8 cellular contexts compared by ENCODE assay signal in genomic region chr12:98698603-98699463, GRCh38. TPM values are rescaled to one million over a fixed set of nuclear protein-coding genes. Genes with fewer than 3 reads are reported as not detected.
A peak's percentile ranks its signal among the peaks of the same experiment; 100 is the strongest.
DNase-seq lines count a peak whose midpoint lies in the region; ATAC-seq and TF ChIP-seq lines count a peak whose summit lies in the region.

No MANE protein-coding gene starts in this region.

- H3K9me3 Mint-ChIP-seq in activated T-cell treated with anti-CD3 and anti-CD28 coated beads, Interleukin-2, amount 50 U/mL, for 24 hours = no peaks in the 10 kb centered on the region

- no peak overlapping the region for H2AFZ ChIP-seq in smooth muscle cell (ENCODE audit: low read depth)

- H3K27ac ChIP-seq in foreskin keratinocyte (no peak overlapping the region), smooth muscle cell (ENCODE audit: low read depth) (no peak overlapping the region)

- TF ChIP-seq CTCF in foreskin keratinocyte (conservative IDR thresholded peaks at IDR 0.05) (peak; percentile 69), smooth muscle cell (IDR thresholded peaks at IDR 0.05; ENCODE audit: borderline replicate concordance, insufficient read depth, poor library complexity, severe bottlenecking) (no peak)

- no peak overlapping the region for H3K4me3 Mint-ChIP-seq in activated T-cell treated with anti-CD3 and anti-CD28 coated beads, Interleukin-2, amount 50 U/mL, for 24 hours

- H3K36me3 ChIP-seq in smooth muscle cell (ENCODE audit: low read depth) = peaks cover 15% of the 10 kb centered on the region

- H3K27me3 Mint-ChIP-seq in activated T-cell treated with anti-CD3 and anti-CD28 coated beads, Interleukin-2, amount 50 U/mL, for 24 hours = no peaks in the 10 kb centered on the region

- H3K27ac Mint-ChIP-seq in activated T-cell treated with anti-CD3 and anti-CD28 coated beads, Interleukin-2, amount 50 U/mL, for 24 hours = peak overlapping the region; percentile 63

- H3K27me3 ChIP-seq in foreskin keratinocyte (no peaks in the 10 kb centered on the region), smooth muscle cell (ENCODE audit: low read depth) (no peaks in the 10 kb centered on the region)

- H3K79me2 ChIP-seq in smooth muscle cell (ENCODE audit: low read depth) = no peaks in the 10 kb centered on the region

- no peak overlapping the region for H3K4me3 ChIP-seq in smooth muscle cell

- peak; percentile 88 for ATAC-seq in GM19455 (IDR thresholded peaks at IDR 0.05; ENCODE audit: unreplicated experiment)
- peak; percentile 98 for ATAC-seq in HG03460 (IDR thresholded peaks at IDR 0.05; ENCODE audit: unreplicated experiment)
- peak; percentile 91 for ATAC-seq in foreskin keratinocyte

- no peaks in the 10 kb centered on the region for H3K4me1 ChIP-seq in foreskin keratinocyte
- peaks cover 6% of the 10 kb centered on the region for H3K4me1 ChIP-seq in smooth muscle cell (ENCODE audit: low read depth)

- H3K9me3 ChIP-seq in smooth muscle cell (replicated peaks; ENCODE audit: low read depth) = no peaks in the 10 kb centered on the region

- H3K36me3 Mint-ChIP-seq in activated T-cell treated with anti-CD3 and anti-CD28 coated beads, Interleukin-2, amount 50 U/mL, for 24 hours (ENCODE audit: low read depth) = peaks cover 50% of the 10 kb centered on the region

- 88% methylated on average over 6 of the region's 6 CpGs for WGBS in smooth muscle cell (ENCODE audit: low lambda C conversion rate)

- H4K20me1 ChIP-seq in smooth muscle cell (ENCODE audit: low read depth) = peaks cover 35% of the 10 kb centered on the region

- peaks cover 13% of the 10 kb centered on the region for H3K4me1 Mint-ChIP-seq in activated T-cell treated with anti-CD3 and anti-CD28 coated beads, Interleukin-2, amount 50 U/mL, for 24 hours (ENCODE audit: low read depth)

- no peak overlapping the region for H3K4me2 ChIP-seq in smooth muscle cell

- no peaks in the 10 kb centered on the region for H3F3A ChIP-seq in smooth muscle cell (ENCODE audit: low read depth)

- peak; percentile 72 for DNase-seq in DMS79 (lab: John Stamatoyannopoulos, UW)
- peak; percentile 30 for DNase-seq in NOMO-1 treated with DMSO at 0.1 percent for 48 hours (lab: John Stamatoyannopoulos, UW; ENCODE audit: unreplicated experiment)
- DNase-seq in activated T-cell treated with anti-CD3 and anti-CD28 coated beads, Interleukin-2, amount 50 U/mL, for 24 hours = peak; percentile 57
- DNase-seq in foreskin keratinocyte = peak; percentile 11 to 40
- peak; percentile 92 for DNase-seq in pons (ENCODE audit: low spot score)
- DNase-seq in smooth muscle cell (lab: John Stamatoyannopoulos, UW; ENCODE audit: unreplicated experiment) = no peak

- H3K9ac ChIP-seq in smooth muscle cell (ENCODE audit: low read depth) = no peak overlapping the region

RNA-seq across cellular contexts. Expression of gene APAF1, which starts 53.7 kb away (rescaled TPM):
- total RNA-seq in foreskin keratinocyte = 17.0 and 18.6 TPM in 2 replicates
- polyA plus RNA-seq in foreskin keratinocyte = 4.9 and 6.8 TPM in 2 replicates
- 27.1 and 58.3 TPM in 2 replicates for total RNA-seq in smooth muscle cell
- polyA plus RNA-seq in smooth muscle cell = 14.6 and 17.0 TPM in 2 replicates

RNA-seq across cellular contexts. Expression of gene IKBIP, which starts 54.2 kb away (rescaled TPM):
- total RNA-seq in foreskin keratinocyte (50.5 and 52.7 TPM in 2 replicates), smooth muscle cell (97.9 and 107 TPM in 2 replicates)
- polyA plus RNA-seq in foreskin keratinocyte (37.0 and 38.2 TPM in 2 replicates), smooth muscle cell (64.1 and 80.9 TPM in 2 replicates)
